Comparison of ENCODE assay signal across 8 cellular contexts in genomic region chr6:108565091-108565766, GRCh38. TPM values are rescaled to one million over a fixed set of nuclear protein-coding genes. Genes with fewer than 3 reads are reported as not detected.
DNase-seq lines count a peak whose midpoint lies in the region; ATAC-seq and TF ChIP-seq lines count a peak whose summit lies in the region.

No MANE protein-coding gene starts in this region.

- H3K27me3 ChIP-seq in SU-DHL-6 (ENCODE audit: low read length) (no peaks in the 10 kb centered on the region), testis (no peaks in the 10 kb centered on the region)

- no peak overlapping the region for H3K9ac ChIP-seq in SU-DHL-6 (ENCODE audit: low read length)

- peaks cover 0 to 2% (median 0%) of the 10 kb centered on the region in 7 donors for H3K9me3 Mint-ChIP-seq in CD14-positive monocyte

- no peaks in the 10 kb centered on the region for H3K9me2 ChIP-seq in SU-DHL-6 (replicated peaks; ENCODE audit: insufficient read depth, low read length)

- DNase-seq in CD14-positive monocyte (ENCODE audit: low spot score) (no peak), fibroblast of pulmonary artery (ENCODE audit: low read depth) (no peak), testis (no peak), ACHN (no peak)
- DNase-seq in activated CD8-positive, alpha-beta memory T cell treated with anti-CD3 and anti-CD28 coated beads for 24 hours, result no peak

- TF ChIP-seq CTCF in CD14-positive monocyte (IDR thresholded peaks at IDR 0.05) (no peak), SU-DHL-6 (IDR thresholded peaks at IDR 0.05; ENCODE audit: insufficient read depth, low read length, poor library complexity, severe bottlenecking) (no peak), fibroblast of pulmonary artery (IDR thresholded peaks at IDR 0.05; ENCODE audit: low read length, missing control alignments) (no peak), testis (IDR thresholded peaks at IDR 0.05) (no peak)

- H3K36me3 Mint-ChIP-seq in CD14-positive monocyte, result peaks cover 45 to 54% of the 10 kb centered on the region in 2 donors

- in situ Hi-C loops in ACHN (cut with HindIII; ENCODE audit: low pct_ligation_motif_present, low pct_unique_long_range_greater_than_20kb, low sequenced_read_pairs), result no loop called here

- H2AFZ ChIP-seq in SU-DHL-6 (ENCODE audit: low read depth, low read length, severe bottlenecking), result no peak overlapping the region

- H3K4me1 Mint-ChIP-seq in CD14-positive monocyte, result peaks cover 66% of the 10 kb centered on the region

- H3K79me2 ChIP-seq in SU-DHL-6 (ENCODE audit: insufficient read depth, low read length), result no peaks in the 10 kb centered on the region

- H3F3A ChIP-seq in SU-DHL-6 (ENCODE audit: insufficient read depth), result peaks cover 29% of the 10 kb centered on the region

- H3K27me3 Mint-ChIP-seq in CD14-positive monocyte (ENCODE audit: low read depth in 3 of 3), result peaks cover 0 to 9% (median 0%) of the 10 kb centered on the region in 3 donors

- H3K27ac ChIP-seq in SU-DHL-6 (ENCODE audit: low read depth, low read length) (peak overlapping the region; percentile 7), testis (peak overlapping the region; percentile 57 to 100)

- H3K4me3 ChIP-seq in SU-DHL-6 (ENCODE audit: insufficient read depth, low read length, poor library complexity, severe bottlenecking) (no peak overlapping the region), fibroblast of pulmonary artery (replicated peaks; ENCODE audit: low read depth, low read length) (peak overlapping the region; percentile 96), testis (no peak overlapping the region)

- no peaks in the 10 kb centered on the region for H3K36me3 ChIP-seq in SU-DHL-6 (ENCODE audit: low read length)
- no peaks in the 10 kb centered on the region for H3K36me3 ChIP-seq in testis (ENCODE audit: low read depth, missing control alignments)

- peak overlapping the region; percentile 64 to 80 for H3K4me3 Mint-ChIP-seq in CD14-positive monocyte

- intact Hi-C loops in CD14-positive monocyte (cut with micrococcal nuclease) (loop anchor here (5.0 to 10.0 kb wide), 2 partner anchors 60 to 402 kb away; no protein-coding TSS in a partner anchor), testis (cut with DNase I; ENCODE audit: low total_unique reads) (loop anchor here (10.0 kb wide), 2 partner anchors 90 to 330 kb away; no protein-coding TSS in a partner anchor)

- peak overlapping the region; percentile 97 to 99 (median 98) for H3K27ac Mint-ChIP-seq in CD14-positive monocyte

- H3K4me1 ChIP-seq in testis, result peaks cover 25% of the 10 kb centered on the region

- H4K20me1 ChIP-seq in SU-DHL-6 (ENCODE audit: low read depth, low read length), result peaks cover 7% of the 10 kb centered on the region; the same call in 1 of the 2 replicates

- ATAC-seq in GM19324 (IDR thresholded peaks at IDR 0.05; ENCODE audit: low FRiP score, unreplicated experiment) (peak; percentile 66), HG03196 (IDR thresholded peaks at IDR 0.05; ENCODE audit: unreplicated experiment) (peak; percentile 61)

- H3K4me2 ChIP-seq in SU-DHL-6 (ENCODE audit: low read depth, low read length, poor library complexity, severe bottlenecking), result peak overlapping the region; percentile 39

- no peak for TF ChIP-seq POLR2A in testis (IDR thresholded peaks at IDR 0.05)

- H3K9me3 ChIP-seq in SU-DHL-6 (ENCODE audit: insufficient read depth, low read length), result no peaks in the 10 kb centered on the region
- H3K9me3 ChIP-seq in testis, result no peaks in the 10 kb centered on the region

- WGBS in testis, 2 donors, result 40% methylated on average over 4 of the region's 4 CpGs

RNA-seq across cellular contexts. Expression of gene FOXO3, which starts 4.5 kb away (rescaled TPM):
- polyA plus RNA-seq in CD14-positive monocyte (10 to 100 TPM; 15.4 to 17.5 TPM), testis (ENCODE audit: insufficient read depth, low read depth, low replicate concordance) (27.5 TPM)
- total RNA-seq in testis, result 100 to 1,000 TPM in 1 of 2 donors, 10 to 100 TPM in 1; 81.5 to 112 TPM
